ENCODE assay signal across 11 cellular contexts in genomic region chr3:167736264-167736787, GRCh38. TPM values are rescaled to one million over a fixed set of nuclear protein-coding genes. Genes with fewer than 3 reads are reported as not detected.
A peak's percentile ranks its signal among the peaks of the same experiment; 100 is the strongest.
DNase-seq lines count a peak whose midpoint lies in the region; ATAC-seq and TF ChIP-seq lines count a peak whose summit lies in the region.
"Had no signal": no experiment of that assay in that cellular context is flagged by ENCODE, and none has a peak within 500 bp of the region (broad histone marks: within the 10 kb centered on the region; RNA-seq: fewer than 3 reads in every experiment).

No MANE protein-coding gene starts in this region.

- peaks cover 22 to 41% (median 36%) of the 10 kb centered on the region in 10 experiments for H3K4me1 ChIP-seq in BLaER1 treated with 17β-estradiol and CSF1 and Interleukin-3, amounts not matched to agents 10 nM and 100 nM
- H3K4me1 ChIP-seq in effector memory CD4-positive, alpha-beta T cell (ENCODE audit: control insufficient read depth, insufficient read depth, low read length, poor library complexity, severe bottlenecking) = peaks cover 5% of the 10 kb centered on the region
- peaks cover 21% of the 10 kb centered on the region for H3K4me1 ChIP-seq in neuron (ENCODE audit: insufficient read depth, low read length)

- peak overlapping the region; percentile 94 for H2AFZ ChIP-seq in neuron (ENCODE audit: low read depth, low read length)

- peaks cover 17 to 34% (median 24%) of the 10 kb centered on the region in 11 experiments; a peak in 20 of 22 replicates for H4K20me1 ChIP-seq in BLaER1 treated with 17β-estradiol and CSF1 and Interleukin-3, amounts not matched to agents 10 nM and 100 nM

- peaks cover 16% of the 10 kb centered on the region for H3K4me1 Mint-ChIP-seq in type B pancreatic cell (ENCODE audit: unreplicated experiment)
- H3K4me1 Mint-ChIP-seq in stimulated activated naive B cell treated with anti-CD40 and anti-IgM and Interleukin-4, amounts not matched to agents 10 μg/mL and 1 μg/mL and 100 μg/mL, for 72 hours = peaks cover 21 to 37% of the 10 kb centered on the region in 2 donors

- H3K4me3 ChIP-seq in BLaER1 treated with 17β-estradiol and CSF1 and Interleukin-3, amounts not matched to agents 10 nM and 100 nM = peak overlapping the region; percentile 67 to 90 (median 80)
- H3K4me3 ChIP-seq in LNCaP clone FGC (ENCODE audit: low read depth, low read length) (peak overlapping the region; percentile 82), neuron (ENCODE audit: low read length) (peak overlapping the region; percentile 83)
- peak overlapping the region; percentile 96 for H3K4me3 ChIP-seq in effector memory CD4-positive, alpha-beta T cell (ENCODE audit: insufficient read depth, low read depth, low read length, poor library complexity, severe bottlenecking)

- H3K4me2 ChIP-seq in BLaER1 treated with 17β-estradiol and CSF1 and Interleukin-3, amounts not matched to agents 10 nM and 100 nM = peak overlapping the region; percentile 79 to 96 (median 86)

- TF ChIP-seq CTCF in LNCaP clone FGC (IDR thresholded peaks at IDR 0.05; ENCODE audit: control insufficient read depth, extremely low read depth, insufficient read depth) (no peak), type B pancreatic cell (conservative IDR thresholded peaks at IDR 0.05) (no peak)

- H3K4me3 Mint-ChIP-seq in type B pancreatic cell = no peak overlapping the region
- H3K4me3 Mint-ChIP-seq in stimulated activated naive B cell treated with anti-CD40 and anti-IgM and Interleukin-4, amounts not matched to agents 10 μg/mL and 1 μg/mL and 100 μg/mL, for 72 hours = no peak overlapping the region

- DNase-seq in LNCaP clone FGC (ENCODE audit: low read depth) = no peak
- no peak for DNase-seq in effector memory CD4-positive, alpha-beta T cell
- no peak for DNase-seq in type B pancreatic cell (ENCODE audit: extremely low spot score, unreplicated experiment)
- DNase-seq in SIG-M5 treated with dmso at 0.1 percent for 504 hours (lab: John Stamatoyannopoulos, UW; ENCODE audit: unreplicated experiment) = no peak
- DNase-seq in stimulated activated naive B cell treated with anti-CD40 and anti-IgM and Interleukin-4, amounts not matched to agents 10 μg/mL and 1 μg/mL and 100 μg/mL, for 72 hours = no peak
- DNase-seq: GOT3 had no signal

- no peaks in the 10 kb centered on the region for H3K27me3 ChIP-seq in BLaER1 treated with 17β-estradiol and CSF1 and Interleukin-3, amounts not matched to agents 10 nM and 100 nM
- H3K27me3 ChIP-seq in effector memory CD4-positive, alpha-beta T cell (replicated peaks; ENCODE audit: control insufficient read depth, insufficient read depth, low read length, poor library complexity, severe bottlenecking) = no peaks in the 10 kb centered on the region
- no peaks in the 10 kb centered on the region for H3K27me3 ChIP-seq in neuron (ENCODE audit: insufficient read depth, low read length)
- H3K27me3 ChIP-seq: tibial nerve had no signal

- H3K27ac Mint-ChIP-seq in type B pancreatic cell = no peak overlapping the region
- no peak overlapping the region for H3K27ac Mint-ChIP-seq in stimulated activated naive B cell treated with anti-CD40 and anti-IgM and Interleukin-4, amounts not matched to agents 10 μg/mL and 1 μg/mL and 100 μg/mL, for 72 hours

- H3K27me3 Mint-ChIP-seq in type B pancreatic cell = peaks cover 16% of the 10 kb centered on the region
- H3K27me3 Mint-ChIP-seq in stimulated activated naive B cell treated with anti-CD40 and anti-IgM and Interleukin-4, amounts not matched to agents 10 μg/mL and 1 μg/mL and 100 μg/mL, for 72 hours = no peaks in the 10 kb centered on the region

- H3K36me3 Mint-ChIP-seq in type B pancreatic cell = no peaks in the 10 kb centered on the region
- peaks cover 0 to 3% of the 10 kb centered on the region in 2 donors for H3K36me3 Mint-ChIP-seq in stimulated activated naive B cell treated with anti-CD40 and anti-IgM and Interleukin-4, amounts not matched to agents 10 μg/mL and 1 μg/mL and 100 μg/mL, for 72 hours

- no peaks in the 10 kb centered on the region for H3K9me3 Mint-ChIP-seq in type B pancreatic cell
- H3K9me3 Mint-ChIP-seq in stimulated activated naive B cell treated with anti-CD40 and anti-IgM and Interleukin-4, amounts not matched to agents 10 μg/mL and 1 μg/mL and 100 μg/mL, for 72 hours = no peaks in the 10 kb centered on the region
- H3K9me3 Mint-ChIP-seq: nephron had no signal

- H3K9ac ChIP-seq in BLaER1 treated with 17β-estradiol and CSF1 and Interleukin-3, amounts not matched to agents 10 nM and 100 nM = peak overlapping the region in 8 of 11 experiments; percentile 48 to 92 (median 88); a peak in 12 of 22 replicates

- no peak for ATAC-seq in stimulated activated naive B cell treated with anti-CD40 and anti-IgM and Interleukin-4, amounts not matched to agents 10 μg/mL and 1 μg/mL and 100 μg/mL, for 72 hours (replicated peaks)
- ATAC-seq in GM19328 (IDR thresholded peaks at IDR 0.05; ENCODE audit: unreplicated experiment) = no peak

- H3K36me3 ChIP-seq in BLaER1 treated with 17β-estradiol and CSF1 and Interleukin-3, amounts not matched to agents 10 nM and 100 nM = peaks cover 0 to 11% (median 5%) of the 10 kb centered on the region in 11 experiments; a peak in 6 of 22 replicates
- no peaks in the 10 kb centered on the region for H3K36me3 ChIP-seq in effector memory CD4-positive, alpha-beta T cell (ENCODE audit: control insufficient read depth, insufficient read depth, low read length)
- H3K36me3 ChIP-seq in neuron (ENCODE audit: insufficient read depth, low read length) = no peaks in the 10 kb centered on the region
- H3K36me3 ChIP-seq: tibial nerve had no signal

- H3K9me3 ChIP-seq in BLaER1 treated with 17β-estradiol and CSF1 and Interleukin-3, amounts not matched to agents 10 nM and 100 nM (replicated peaks in 1 of 11) = no peaks in the 10 kb centered on the region
- H3K9me3 ChIP-seq in effector memory CD4-positive, alpha-beta T cell (ENCODE audit: control insufficient read depth, low read length) = no peaks in the 10 kb centered on the region
- no peaks in the 10 kb centered on the region for H3K9me3 ChIP-seq in neuron (ENCODE audit: low read length)
- H3K9me3 ChIP-seq: tibial nerve had no signal

- H3K27ac ChIP-seq in BLaER1 treated with 17β-estradiol and CSF1 and Interleukin-3, amounts not matched to agents 10 nM and 100 nM = peak overlapping the region in 1 of 11 experiments; percentile 91; a peak in 2 of 22 replicates
- H3K27ac ChIP-seq in effector memory CD4-positive, alpha-beta T cell (ENCODE audit: insufficient read depth, low read length, poor library complexity, severe bottlenecking) = peak overlapping the region; percentile 79

RNA-seq across cellular contexts. Expression of gene SERPINI1, which starts 0.8 kb away (rescaled TPM):
- 27.2 and 33.8 TPM in 2 replicates for total RNA-seq in type B pancreatic cell (ENCODE audit: low replicate concordance)

RNA-seq across cellular contexts. Expression of gene PDCD10, which starts 1.6 kb away (rescaled TPM):
- 43.3 and 58.9 TPM in 2 replicates for total RNA-seq in type B pancreatic cell (ENCODE audit: low replicate concordance)
